ENCODE assay signal across 1 cellular context in the genomic region with DNA sequence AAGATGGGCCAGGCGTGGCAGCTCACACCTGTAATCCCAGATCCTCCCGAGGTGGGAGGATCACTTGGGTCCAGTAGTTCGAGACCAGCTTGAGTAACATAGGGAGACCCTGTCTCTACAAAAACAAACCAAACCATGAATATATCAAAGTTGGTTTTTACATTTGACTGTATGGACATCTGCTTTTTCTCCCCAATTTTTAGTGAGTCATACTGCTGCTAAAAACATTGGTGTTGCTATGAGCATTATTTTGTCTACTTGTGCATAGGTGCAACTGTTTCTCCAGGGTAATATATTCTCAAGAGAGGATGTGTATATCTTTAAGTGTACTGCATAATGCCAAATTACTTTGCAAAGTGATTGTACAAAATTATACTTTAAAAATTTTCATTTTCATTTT.
TF ChIP-seq lines count a peak whose summit lies in the region.

No MANE protein-coding gene starts in this region.

TF ChIP-seq in H1, 55 proteins besides CTCF, POLR2A, EP300 and RAD21:
- TF ChIP-seq ZNF274 (IDR thresholded peaks at IDR 0.05; ENCODE audit: borderline replicate concordance, extremely low read depth, low read length): no peak
- TF ChIP-seq CHD1 (IDR thresholded peaks at IDR 0.05; ENCODE audit: low read depth, low read length): no peak
- TF ChIP-seq KDM4A (IDR thresholded peaks at IDR 0.05; ENCODE audit: low read depth, low read length, severe bottlenecking): no peak
- no peak for TF ChIP-seq EGR1 (IDR thresholded peaks at IDR 0.05; ENCODE audit: borderline replicate concordance, low read depth, low read length)
- TF ChIP-seq HDAC2 (IDR thresholded peaks at IDR 0.05; ENCODE audit: borderline replicate concordance in 1 of 2, low read depth in 2 of 2, low read length in 2 of 2): no peak
- TF ChIP-seq PHF8 (conservative IDR thresholded peaks at IDR 0.05; ENCODE audit: low read depth, low read length): no peak
- no peak for TF ChIP-seq ATF3 (IDR thresholded peaks at IDR 0.05; ENCODE audit: insufficient read depth, low read depth, low read length)
- no peak for TF ChIP-seq CEBPB (IDR thresholded peaks at IDR 0.05; ENCODE audit: low read depth, low read length)
- TF ChIP-seq TCF12 (IDR thresholded peaks at IDR 0.05; ENCODE audit: low read depth, low read length): no peak
- TF ChIP-seq KDM1A (IDR thresholded peaks at IDR 0.05; ENCODE audit: borderline replicate concordance, low read length): no peak
- no peak for TF ChIP-seq EZH2 (IDR thresholded peaks at IDR 0.05; ENCODE audit: low read depth, low read length, severe bottlenecking)
- TF ChIP-seq JUN (IDR thresholded peaks at IDR 0.05; ENCODE audit: low read depth, low read length): no peak
- TF ChIP-seq CHD7 (IDR thresholded peaks at IDR 0.05; ENCODE audit: insufficient replicate concordance, low read length): no peak
- no peak for TF ChIP-seq SIX5 (IDR thresholded peaks at IDR 0.05; ENCODE audit: low read depth, low read length)
- no peak for TF ChIP-seq NANOG (IDR thresholded peaks at IDR 0.05; ENCODE audit: insufficient read depth, low read depth, low read length, poor library complexity, severe bottlenecking)
- no peak for TF ChIP-seq TAF7 (optimal IDR thresholded peaks at IDR 0.05; ENCODE audit: borderline replicate concordance, low read depth, low read length)
- no peak for TF ChIP-seq SRF (IDR thresholded peaks at IDR 0.05; ENCODE audit: low read depth, low read length)
- no peak for TF ChIP-seq NRF1 (IDR thresholded peaks at IDR 0.05; ENCODE audit: low read depth, low read length)
- no peak for TF ChIP-seq CBX8 (IDR thresholded peaks at IDR 0.05; ENCODE audit: borderline replicate concordance, low read depth, low read length)
TF ChIP-seq in H1: peak in this region for 0.
